ENCODE assay signal across 8 cellular contexts in genomic region chr11:103091441-103091809, GRCh38. TPM values are rescaled to one million over a fixed set of nuclear protein-coding genes. Genes with fewer than 3 reads are reported as not detected.
A peak's percentile ranks its signal among the peaks of the same experiment; 100 is the strongest.
DNase-seq lines count a peak whose midpoint lies in the region; ATAC-seq and TF ChIP-seq lines count a peak whose summit lies in the region.

No MANE protein-coding gene starts in this region.

- H3K4me3 ChIP-seq in mammary epithelial cell (replicated peaks in 1 of 3; ENCODE audit: insufficient read depth in 1 of 3, low read depth in 2 of 3, low read length in 3 of 3) (peak overlapping the region; percentile 84 to 94 (median 90)), kidney epithelial cell (ENCODE audit: low read depth, low read length) (peak overlapping the region; percentile 98)

- TF ChIP-seq RAD21 in Ishikawa (IDR thresholded peaks at IDR 0.05; ENCODE audit: low read depth), result no peak

- no CpG with 5 or more reads among the region's 23 CpGs for whole genome bisulfite sequencing in mammary epithelial cell (ENCODE audit: low coverage, missing lambda C conversion rate)

- H2AFZ ChIP-seq in mammary epithelial cell (ENCODE audit: low read depth, low read length), result peak overlapping the region; percentile 99

- peak overlapping the region; percentile 92 for H3K27ac ChIP-seq in mammary epithelial cell (ENCODE audit: insufficient read depth, low read depth, low read length)

- TF ChIP-seq EP300 in Ishikawa (IDR thresholded peaks at IDR 0.05; ENCODE audit: borderline replicate concordance), result no peak

- intact Hi-C loops in mammary epithelial cell (cut with micrococcal nuclease), result no loop called here

- dilution Hi-C loops in mammary epithelial cell (cut with HindIII; ENCODE audit: low sequenced_read_pairs), result no loop called here

- H3K27me3 ChIP-seq in mammary epithelial cell (ENCODE audit: insufficient read depth, low read length) (no peaks in the 10 kb centered on the region), kidney epithelial cell (ENCODE audit: control insufficient read depth, insufficient read depth, low read length) (no peaks in the 10 kb centered on the region)

- H3K4me2 ChIP-seq in mammary epithelial cell (ENCODE audit: insufficient read depth, low read depth, low read length), result peak overlapping the region; percentile 88

- H3K9ac ChIP-seq in mammary epithelial cell (ENCODE audit: insufficient read depth, low read length), result peak overlapping the region; percentile 95

- TF ChIP-seq CTCF in mammary epithelial cell (conservative IDR thresholded peaks at IDR 0.05 in 1 of 2, IDR thresholded peaks at IDR 0.05 in 1 of 2; ENCODE audit: extremely low read depth in 1 of 2, insufficient read depth in 1 of 2, low read depth in 1 of 2, low read length in 2 of 2) (no peak), kidney epithelial cell (IDR thresholded peaks at IDR 0.05; ENCODE audit: insufficient read depth, low read length, poor library complexity, severe bottlenecking) (no peak)

- H3K79me2 ChIP-seq in mammary epithelial cell (ENCODE audit: insufficient read depth, low read length), result peaks cover 53% of the 10 kb centered on the region

- CTCF ChIA-PET in mammary epithelial cell (lab: Charles Lee; ENCODE audit: low non-redundant PET), result interaction anchor here (1.3 kb wide), 1 partner anchor 18 kb away, joined by 8 read pairs; the partner anchor contains the start of gene DYNC2H1

- BruUV-seq in mammary epithelial cell (replicated peaks; lab: Mats Ljungman, UMichigan), result TSS peak; percentile 32

- no peaks in the 10 kb centered on the region for H3K9me3 ChIP-seq in mammary epithelial cell (replicated peaks; ENCODE audit: insufficient read depth, low read length)

- peaks cover 19% of the 10 kb centered on the region for H3K4me1 ChIP-seq in mammary epithelial cell (ENCODE audit: insufficient read depth, low read length)

- DNase-seq in ELF-1 (ENCODE audit: low read depth, low spot score) (peak; percentile 55), UCSD-AML1 (lab: John Stamatoyannopoulos, UW; ENCODE audit: unreplicated experiment) (peak; percentile 56), mammary epithelial cell (peak; percentile 37), kidney epithelial cell (ENCODE audit: low read depth) (no peak), putamen (ENCODE audit: low spot score) (no peak)
- peak; percentile 53 for DNase-seq in stimulated activated CD4-positive, alpha-beta T cell treated with anti-CD3 and anti-CD28 coated beads, Interleukin-1b, Interleukin-23, amount 100 ng/mL, for 48 hours

- in situ Hi-C loops in mammary epithelial cell (cut with MboI; ENCODE audit: low sequenced_read_pairs in 2 of 2), result no loop called here

- H4K20me1 ChIP-seq in mammary epithelial cell (ENCODE audit: insufficient read depth, low read length), result no peaks in the 10 kb centered on the region

- peak; percentile 42 for ATAC-seq in GM21717 (IDR thresholded peaks at IDR 0.05; ENCODE audit: unreplicated experiment)

- H3K36me3 ChIP-seq in mammary epithelial cell (ENCODE audit: insufficient read depth, low read length) (peaks cover 4% of the 10 kb centered on the region), kidney epithelial cell (ENCODE audit: control insufficient read depth, insufficient read depth, low read length) (peaks cover 2% of the 10 kb centered on the region)

TF ChIP-seq in Ishikawa, 13 proteins besides CTCF, POLR2A, EP300 and RAD21:
- peak; percentile 66 for TF ChIP-seq MAX (IDR thresholded peaks at IDR 0.05)
- no peak for TF ChIP-seq USF1 (IDR thresholded peaks at IDR 0.05)
- peak; percentile 34; the same call in 1 of the 2 replicates for TF ChIP-seq EGR1 (IDR thresholded peaks at IDR 0.05)
TF ChIP-seq in Ishikawa: peak in this region for 2.

RNA-seq across cellular contexts. Expression of gene DCUN1D5, which starts 0.5 kb away (rescaled TPM):
- total RNA-seq in mammary epithelial cell, result 10 to 100 TPM; 66.1 to 71.2 TPM
- 63.5 TPM for polyA plus RNA-seq in mammary epithelial cell
- polyA minus RNA-seq in mammary epithelial cell, result 33.0 TPM
- total RNA-seq in kidney epithelial cell, result 73.7 and 83.5 TPM in 2 replicates

RNA-seq across cellular contexts. Expression of gene DYNC2H1, which starts 17.8 kb away (rescaled TPM):
- total RNA-seq in mammary epithelial cell, result 10 to 100 TPM; 32.5 to 38.3 TPM
- polyA plus RNA-seq in mammary epithelial cell, result 12.9 TPM
- 17.5 TPM for polyA minus RNA-seq in mammary epithelial cell
- 10.4 and 10.5 TPM in 2 replicates for total RNA-seq in kidney epithelial cell

Comparison
In these comparisons a context has a peak if more than half of its experiments do, and no peak if none do; other contexts are left out.
1. DNase-seq: peak in ELF-1 (single experiment), UCSD-AML1 (single experiment), mammary epithelial cell (single experiment) and stimulated activated CD4-positive, alpha-beta T cell treated with anti-CD3 and anti-CD28 coated beads, Interleukin-1b, Interleukin-23, amount 100 ng/mL, for 48 hours (single experiment); none in kidney epithelial cell (single experiment) and putamen (single experiment).